8 cellular contexts compared by ENCODE assay signal in the genomic region with DNA sequence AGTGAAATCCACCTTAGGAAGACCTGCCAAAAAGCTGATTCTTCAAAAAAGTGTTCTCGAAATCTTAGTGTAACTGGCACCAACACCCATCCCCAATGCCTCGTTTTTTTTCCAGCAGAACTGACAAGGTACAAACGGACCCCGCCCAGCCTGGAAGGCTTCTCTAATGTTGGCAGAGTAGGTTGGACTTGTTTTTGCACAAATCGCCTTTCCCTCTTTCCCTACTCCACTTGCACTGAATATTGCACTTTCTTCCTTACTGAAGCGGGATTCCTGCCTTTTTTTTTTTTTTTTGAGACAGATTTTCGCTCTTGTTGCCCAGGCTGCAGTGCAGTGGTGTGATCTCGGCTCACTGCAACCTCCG. TPM values are rescaled to one million over a fixed set of nuclear protein-coding genes. Genes with fewer than 3 reads are reported as not detected.
DNase-seq lines count a peak whose midpoint lies in the region; ATAC-seq and TF ChIP-seq lines count a peak whose summit lies in the region.

No MANE protein-coding gene starts in this region.

- no peak overlapping the region for H4K91ac ChIP-seq in mesenchymal stem cell (ENCODE audit: low read length)

- DNase-seq in Ammon's horn (ENCODE audit: low spot score) (peak; percentile 18), Peyer's patch (peak in 2 of 3 donors; percentile 51 to 55), mesenchymal stem cell (peak; percentile 42), upper lobe of left lung (peak in 1 of 2 donors; percentile 46)

- H3K36me3 ChIP-seq in Peyer's patch (no peaks in the 10 kb centered on the region), ectodermal cell (ENCODE audit: control insufficient read depth, insufficient read depth, low read length) (no peaks in the 10 kb centered on the region), mesenchymal stem cell (ENCODE audit: control insufficient read depth in 1 of 2, insufficient read depth in 2 of 2, low read depth in 1 of 2, low read length in 2 of 2) (peaks cover 3 to 17% of the 10 kb centered on the region in 2 experiments), upper lobe of left lung (peaks cover 0 to under 1% (median 0%) of the 10 kb centered on the region in 4 donors)

- H3K4me3 ChIP-seq in Peyer's patch (peak overlapping the region; percentile 49 to 92 (median 76)), ectodermal cell (ENCODE audit: insufficient read depth, low read depth, low read length) (peak overlapping the region; percentile 76), mesenchymal stem cell (ENCODE audit: insufficient read depth in 1 of 2, low read depth in 1 of 2, low read length in 2 of 2) (peak overlapping the region; percentile 89 to 100), upper lobe of left lung (peak overlapping the region; percentile 53 to 88 (median 76))

- H3K79me1 ChIP-seq in mesenchymal stem cell (replicated peaks; ENCODE audit: low read length, poor library complexity, severe bottlenecking) = peaks cover 6% of the 10 kb centered on the region

- TF ChIP-seq CTCF in Peyer's patch (IDR thresholded peaks at IDR 0.05) (no peak), upper lobe of left lung (IDR thresholded peaks at IDR 0.05) (no peak)

- peak overlapping the region; percentile 74 for H3K4me2 ChIP-seq in mesenchymal stem cell (ENCODE audit: low read length, poor library complexity, severe bottlenecking)

- H3K18ac ChIP-seq in mesenchymal stem cell (ENCODE audit: low read depth in 1 of 2, low read length in 2 of 2) = peak overlapping the region in 1 of 2 experiments; percentile 49

- no peak overlapping the region for H2AFZ ChIP-seq in mesenchymal stem cell (ENCODE audit: low read depth, low read length)

- H2BK12ac ChIP-seq in mesenchymal stem cell (ENCODE audit: low read length in 2 of 2) = no peak overlapping the region

- H3K27me3 ChIP-seq in Peyer's patch = no peaks in the 10 kb centered on the region
- no peaks in the 10 kb centered on the region for H3K27me3 ChIP-seq in ectodermal cell (ENCODE audit: control insufficient read depth, insufficient read depth, low read length, poor library complexity, severe bottlenecking)
- H3K27me3 ChIP-seq in mesenchymal stem cell (ENCODE audit: control insufficient read depth in 1 of 2, insufficient read depth in 1 of 2, low read length in 2 of 2) = no peaks in the 10 kb centered on the region
- no peaks in the 10 kb centered on the region for H3K27me3 ChIP-seq in upper lobe of left lung

- no peak for TF ChIP-seq EP300 in upper lobe of left lung (IDR thresholded peaks at IDR 0.05)

- peak overlapping the region; percentile 100 for H3K9ac ChIP-seq in mesenchymal stem cell (ENCODE audit: low read length)

- peak overlapping the region in 1 of 2 experiments; percentile 79 for H3K4ac ChIP-seq in mesenchymal stem cell (ENCODE audit: low read depth in 1 of 2, low read length in 2 of 2)

- ATAC-seq in GM19328 (IDR thresholded peaks at IDR 0.05; ENCODE audit: unreplicated experiment) (peak; percentile 11), upper lobe of left lung (ENCODE audit: low FRiP score in 2 of 2) (peak; percentile 4 to 18), GM18517 (IDR thresholded peaks at IDR 0.05; ENCODE audit: unreplicated experiment) (no peak), GM21619 (IDR thresholded peaks at IDR 0.05; ENCODE audit: unreplicated experiment) (no peak)

- TF ChIP-seq POLR2A in Peyer's patch (IDR thresholded peaks at IDR 0.05) (no peak), upper lobe of left lung (IDR thresholded peaks at IDR 0.05) (no peak)

- H3K14ac ChIP-seq in mesenchymal stem cell (ENCODE audit: low read length in 2 of 2) = no peak overlapping the region

- H3K9me3 ChIP-seq in Peyer's patch = no peaks in the 10 kb centered on the region
- no peaks in the 10 kb centered on the region for H3K9me3 ChIP-seq in ectodermal cell (ENCODE audit: control insufficient read depth, low read length)
- no peaks in the 10 kb centered on the region for H3K9me3 ChIP-seq in mesenchymal stem cell (ENCODE audit: control insufficient read depth, low read length)
- no peaks in the 10 kb centered on the region for H3K9me3 ChIP-seq in upper lobe of left lung

- H2BK15ac ChIP-seq in mesenchymal stem cell (ENCODE audit: low read depth, poor library complexity, severe bottlenecking) = no peak overlapping the region

- peak overlapping the region; percentile 75 for H4K8ac ChIP-seq in mesenchymal stem cell (ENCODE audit: low read length)

- WGBS in ectodermal cell, 2 experiments = 10 to 14% methylated on average over 9 of the region's 9 CpGs
- WGBS in mesenchymal stem cell = 4% methylated on average over 9 of the region's 9 CpGs
- WGBS in upper lobe of left lung, 2 donors = 8% methylated on average over 9 of the region's 9 CpGs

- H3K4me1 ChIP-seq in Peyer's patch (peaks cover 0 to 28% (median 5%) of the 10 kb centered on the region in 4 donors), ectodermal cell (ENCODE audit: control insufficient read depth, insufficient read depth, low read length) (peaks cover 10% of the 10 kb centered on the region), mesenchymal stem cell (ENCODE audit: control insufficient read depth, insufficient read depth, low read depth, low read length) (peaks cover 6% of the 10 kb centered on the region), upper lobe of left lung (peaks cover 25 to 42% (median 28%) of the 10 kb centered on the region in 4 donors)

- H2BK120ac ChIP-seq in mesenchymal stem cell (ENCODE audit: low read depth, low read length) = no peak overlapping the region

- no peak overlapping the region for H3K23ac ChIP-seq in mesenchymal stem cell (ENCODE audit: low read length in 2 of 2)

- H3K27ac ChIP-seq in Peyer's patch = peak overlapping the region; percentile 78 to 97 (median 89)
- no peak overlapping the region for H3K27ac ChIP-seq in ectodermal cell (ENCODE audit: insufficient read depth, low read depth, low read length, poor library complexity, severe bottlenecking)
- H3K27ac ChIP-seq in mesenchymal stem cell (ENCODE audit: low read length, poor library complexity, severe bottlenecking) = peak overlapping the region; percentile 71
- peak overlapping the region; percentile 90 to 97 (median 94) for H3K27ac ChIP-seq in upper lobe of left lung

- peak overlapping the region; percentile 31 for H2BK5ac ChIP-seq in mesenchymal stem cell (ENCODE audit: low read depth, low read length, poor library complexity, severe bottlenecking)

- H2AK5ac ChIP-seq in mesenchymal stem cell (ENCODE audit: low read length, severe bottlenecking) = no peak overlapping the region

RNA-seq across cellular contexts. Expression of a gene that starts 0.5 kb away (rescaled TPM):
- 10 to 100 TPM; 29.7 to 59.4 (median 40.3) TPM for total RNA-seq in Peyer's patch
- polyA plus RNA-seq in ectodermal cell (2013, experiment 1 of 4) = 101 TPM
- polyA plus RNA-seq in ectodermal cell (2013, experiment 2 of 4) = 102 TPM
- polyA plus RNA-seq in ectodermal cell (2013, experiment 3 of 4) = 98.8 TPM
- polyA plus RNA-seq in ectodermal cell (2013, experiment 4 of 4) = 107 TPM
- 72.1 TPM for polyA plus RNA-seq in mesenchymal stem cell (2013, experiment 1 of 2)
- 75.9 TPM for polyA plus RNA-seq in mesenchymal stem cell (2013, experiment 2 of 2)
- total RNA-seq in upper lobe of left lung = 100 to 1,000 TPM in 1 of 6 donors, 10 to 100 TPM in 5; 33.6 to 105 (median 52.8) TPM

RNA-seq across cellular contexts. Expression of a gene that starts 29.0 kb away (rescaled TPM):
- total RNA-seq in Peyer's patch = 10 to 100 TPM; 10.7 to 21.2 (median 15.9) TPM
- polyA plus RNA-seq in ectodermal cell (2013, experiment 1 of 4) = 23.7 TPM
- polyA plus RNA-seq in ectodermal cell (2013, experiment 2 of 4) = 27.6 TPM
- 18.7 TPM for polyA plus RNA-seq in ectodermal cell (2013, experiment 3 of 4)
- 22.7 TPM for polyA plus RNA-seq in ectodermal cell (2013, experiment 4 of 4)
- polyA plus RNA-seq in mesenchymal stem cell (2013, experiment 1 of 2) = 15.6 TPM
- 16.9 TPM for polyA plus RNA-seq in mesenchymal stem cell (2013, experiment 2 of 2)
- 10 to 100 TPM in 5 of 6 donors, 1 to 10 TPM in 1; 8.4 to 19.8 (median 15.4) TPM for total RNA-seq in upper lobe of left lung

RNA-seq across cellular contexts. Expression of a gene that starts 34.4 kb away (rescaled TPM):
- 10 to 100 TPM; 14.0 to 34.4 (median 25.0) TPM for total RNA-seq in Peyer's patch
- polyA plus RNA-seq in ectodermal cell (2013, experiment 1 of 4) = 25.7 TPM
- 24.6 TPM for polyA plus RNA-seq in ectodermal cell (2013, experiment 2 of 4)
- 25.4 TPM for polyA plus RNA-seq in ectodermal cell (2013, experiment 3 of 4)
- 29.3 TPM for polyA plus RNA-seq in ectodermal cell (2013, experiment 4 of 4)
- polyA plus RNA-seq in mesenchymal stem cell (2013, experiment 1 of 2) = 26.7 TPM
- polyA plus RNA-seq in mesenchymal stem cell (2013, experiment 2 of 2) = 26.8 TPM
- 10 to 100 TPM; 15.9 to 52.6 (median 46.1) TPM for total RNA-seq in upper lobe of left lung

Comparison
In these comparisons a context has a peak if more than half of its experiments do, and no peak if none do; other contexts are left out.
1. ATAC-seq: peak in GM19328 (single experiment) and upper lobe of left lung (2 of 2); none in GM18517 (single experiment) and GM21619 (single experiment).
2. Peak in every context shown above with its lines, with median percentiles within 50 percentile points of each other: H3K4me3 ChIP-seq.